Comparison of ENCODE assay signal across 15 cellular contexts in the genomic region with DNA sequence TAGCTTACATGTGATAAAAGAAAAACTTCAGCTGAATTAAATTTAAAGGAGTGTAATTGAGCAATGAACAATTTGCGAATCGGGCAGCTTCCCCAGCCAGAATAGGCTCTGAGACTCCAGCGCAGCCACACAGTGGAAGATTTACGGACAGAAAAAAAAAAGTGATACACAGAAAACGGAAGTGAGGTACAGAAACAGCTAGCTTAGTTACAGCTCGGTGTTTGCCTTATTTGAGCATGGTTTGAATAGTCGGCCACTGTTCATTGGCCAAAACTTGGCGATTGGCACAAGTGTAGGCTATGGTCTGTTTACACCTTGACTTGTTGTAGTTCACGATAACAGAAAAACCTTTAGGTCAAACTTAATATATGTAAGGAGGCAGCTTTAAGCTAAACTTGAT. TPM values are rescaled to one million over a fixed set of nuclear protein-coding genes. Genes with fewer than 3 reads are reported as not detected.
DNase-seq lines count a peak whose midpoint lies in the region; ATAC-seq, FAIRE-seq and TF ChIP-seq lines count a peak whose summit lies in the region.
"Had no signal": no experiment of that assay in that cellular context is flagged by ENCODE, and none has a peak within 500 bp of the region (broad histone marks: within the 10 kb centered on the region; RNA-seq: fewer than 3 reads in every experiment).

No MANE protein-coding gene starts in this region.

- no peaks in the 10 kb centered on the region for H3K9me3 ChIP-seq in endothelial cell of umbilical vein (replicated peaks; ENCODE audit: control insufficient read depth, insufficient read depth, low read length)
- H3K9me3 ChIP-seq: psoas muscle had no signal

- TF ChIP-seq POLR2A in endothelial cell of umbilical vein (IDR thresholded peaks at IDR 0.05; ENCODE audit: low read depth, low read length) (no peak), H54 (IDR thresholded peaks at IDR 0.05; ENCODE audit: low read depth, low read length) (no peak)

- peak; percentile 44 for FAIRE-seq in endothelial cell of umbilical vein (lab: Jason Lieb, UNC)
- no peak for FAIRE-seq in H54 (lab: Jason Lieb, UNC)

- POLR2A ChIA-PET in endothelial cell of umbilical vein (lab: Charles Lee): no interaction called here

- CTCF ChIA-PET in endothelial cell of umbilical vein (lab: Charles Lee): no interaction called here

- H3K79me2 ChIP-seq in endothelial cell of umbilical vein (ENCODE audit: control insufficient read depth, insufficient read depth, low read length): no peaks in the 10 kb centered on the region

- no peaks in the 10 kb centered on the region for H3K27me3 ChIP-seq in endothelial cell of umbilical vein (ENCODE audit: control insufficient read depth in 2 of 2, insufficient read depth in 2 of 2, low read length in 2 of 2)

- no TSS peak for BruUV-seq in endothelial cell of umbilical vein (replicated peaks; lab: Mats Ljungman, UMichigan)

- H3K4me1 ChIP-seq in endothelial cell of umbilical vein (ENCODE audit: control insufficient read depth, extremely low read depth, insufficient read depth, low read length): peaks cover 7% of the 10 kb centered on the region
- H3K4me1 ChIP-seq: psoas muscle had no signal

- H3K4me3 ChIP-seq in endothelial cell of umbilical vein (replicated peaks in 1 of 3; ENCODE audit: insufficient read depth in 1 of 3, low read depth in 1 of 3, low read length in 3 of 3): no peak overlapping the region
- H3K4me3 ChIP-seq: psoas muscle had no signal

- intact Hi-C loops in endothelial cell of umbilical vein (cut with micrococcal nuclease): no loop called here

- ATAC-seq in GM18861 (IDR thresholded peaks at IDR 0.05; ENCODE audit: unreplicated experiment) (peak; percentile 75), GM21529 (IDR thresholded peaks at IDR 0.05; ENCODE audit: unreplicated experiment) (peak; percentile 77), HG03565 (IDR thresholded peaks at IDR 0.05; ENCODE audit: unreplicated experiment) (peak; percentile 64), GM19351 (IDR thresholded peaks at IDR 0.05; ENCODE audit: unreplicated experiment) (no peak)
- ATAC-seq: left cardiac atrium, psoas muscle had no signal

- no peaks in the 10 kb centered on the region for H3K9me1 ChIP-seq in endothelial cell of umbilical vein (replicated peaks; ENCODE audit: control insufficient read depth, extremely low read depth, insufficient read depth, low read length)

- dilution Hi-C loops in endothelial cell of umbilical vein (cut with MboI; ENCODE audit: extremely low pct_ligation_motif_present, low sequenced_read_pairs): no loop called here

- DNase-seq in endothelial cell of umbilical vein (ENCODE audit: low read depth, low spot score) (no peak), GM03348 (ENCODE audit: low spot score) (no peak), H54 (ENCODE audit: insufficient read length, low spot score) (no peak), NCI-H446 (lab: John Stamatoyannopoulos, UW) (no peak)
- DNase-seq: aorta, DMS 273 treated with DMSO at 0.1 percent for 48 hours, KG1, left cardiac atrium, NCI-H510A treated with DMSO at 0.1 percent for 48 hours, psoas muscle had no signal

- H3K27ac ChIP-seq in endothelial cell of umbilical vein (ENCODE audit: insufficient read depth, low read depth, low read length): no peak overlapping the region
- H3K27ac ChIP-seq: epithelial cell of prostate, psoas muscle had no signal

- no peak for TF ChIP-seq CTCF in endothelial cell of umbilical vein (IDR thresholded peaks at IDR 0.05; ENCODE audit: extremely low read depth in 1 of 2, insufficient read depth in 1 of 2, low read depth in 1 of 2, low read length in 2 of 2)

- no peak overlapping the region for H3K9ac ChIP-seq in endothelial cell of umbilical vein (replicated peaks; ENCODE audit: extremely low read depth, insufficient read depth, low read length)

- H3K36me3 ChIP-seq in endothelial cell of umbilical vein (ENCODE audit: control insufficient read depth in 2 of 2, extremely low read depth in 1 of 2, insufficient read depth in 2 of 2, low read length in 2 of 2): no peaks in the 10 kb centered on the region

- H3K4me2 ChIP-seq in endothelial cell of umbilical vein (ENCODE audit: insufficient read depth, low read length): no peak overlapping the region

- no peaks in the 10 kb centered on the region for H4K20me1 ChIP-seq in endothelial cell of umbilical vein (replicated peaks; ENCODE audit: control insufficient read depth, extremely low read depth, insufficient read depth, low read length)

- no peak overlapping the region for H2AFZ ChIP-seq in endothelial cell of umbilical vein (ENCODE audit: low read depth, low read length)

TF ChIP-seq in endothelial cell of umbilical vein, 7 proteins besides CTCF, POLR2A, EP300 and RAD21:
- TF ChIP-seq, protein P1, sequence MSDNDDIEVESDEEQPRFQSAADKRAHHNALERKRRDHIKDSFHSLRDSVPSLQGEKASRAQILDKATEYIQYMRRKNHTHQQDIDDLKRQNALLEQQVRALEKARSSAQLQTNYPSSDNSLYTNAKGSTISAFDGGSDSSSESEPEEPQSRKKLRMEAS (IDR thresholded peaks at IDR 0.05; ENCODE audit: insufficient read depth, insufficient read length): no peak
- TF ChIP-seq GATA2 (IDR thresholded peaks at IDR 0.05; ENCODE audit: insufficient read depth, insufficient read length, low read depth, low read length) (no peak), JUN (IDR thresholded peaks at IDR 0.05; ENCODE audit: borderline replicate concordance, insufficient read depth, insufficient read length, low read depth) (no peak), MYC (IDR thresholded peaks at IDR 0.05; ENCODE audit: low read depth, low read length) (no peak), EZH2 (IDR thresholded peaks at IDR 0.05; ENCODE audit: borderline replicate concordance, low read depth, low read length, severe bottlenecking) (no peak), POLR2AphosphoS5 (IDR thresholded peaks at IDR 0.05; ENCODE audit: insufficient read depth, low read depth, low read length) (no peak), FOS (IDR thresholded peaks at IDR 0.05; ENCODE audit: borderline replicate concordance, insufficient read depth, low read length) (no peak)

RNA-seq across cellular contexts. Expression of a gene that starts 16.7 kb away (rescaled TPM):
- not detected in 2 replicates for total RNA-seq in endothelial cell of umbilical vein
- not detected in 2 replicates for polyA plus RNA-seq in endothelial cell of umbilical vein
- not detected in 2 replicates for polyA plus RNA-seq in endothelial cell of umbilical vein (2011; cell fraction: cytosol; rRNA removed)
- polyA plus RNA-seq in endothelial cell of umbilical vein (2011; cell fraction: nucleus; rRNA removed): not detected in 2 replicates
- polyA plus RNA-seq in endothelial cell of umbilical vein (2012): not detected in 2 replicates
- polyA minus RNA-seq in endothelial cell of umbilical vein: not detected in 2 replicates
- polyA minus RNA-seq in endothelial cell of umbilical vein (2011; cell fraction: cytosol; rRNA and poly(A)+ RNA removed): not detected
- not detected in 2 replicates for polyA minus RNA-seq in endothelial cell of umbilical vein (2011; cell fraction: nucleus; rRNA and poly(A)+ RNA removed)
- total RNA-seq: left cardiac atrium, psoas muscle had no signal
- polyA plus RNA-seq: aorta, psoas muscle had no signal

RNA-seq across cellular contexts. Expression of a gene that starts 29.9 kb away (rescaled TPM):
- not detected in 2 replicates for total RNA-seq in endothelial cell of umbilical vein
- polyA plus RNA-seq in endothelial cell of umbilical vein: not detected in 2 replicates
- not detected in 2 replicates for polyA plus RNA-seq in endothelial cell of umbilical vein (2011; cell fraction: cytosol; rRNA removed)
- not detected in 2 replicates for polyA plus RNA-seq in endothelial cell of umbilical vein (2011; cell fraction: nucleus; rRNA removed)
- not detected in 2 replicates for polyA plus RNA-seq in endothelial cell of umbilical vein (2012)
- polyA minus RNA-seq in endothelial cell of umbilical vein: not detected in 2 replicates
- not detected for polyA minus RNA-seq in endothelial cell of umbilical vein (2011; cell fraction: cytosol; rRNA and poly(A)+ RNA removed)
- not detected in 2 replicates for polyA minus RNA-seq in endothelial cell of umbilical vein (2011; cell fraction: nucleus; rRNA and poly(A)+ RNA removed)
- total RNA-seq: aorta, left cardiac atrium, psoas muscle had no signal
- polyA plus RNA-seq: aorta, psoas muscle had no signal
